1 cellular context compared by ENCODE assay signal in the genomic region with DNA sequence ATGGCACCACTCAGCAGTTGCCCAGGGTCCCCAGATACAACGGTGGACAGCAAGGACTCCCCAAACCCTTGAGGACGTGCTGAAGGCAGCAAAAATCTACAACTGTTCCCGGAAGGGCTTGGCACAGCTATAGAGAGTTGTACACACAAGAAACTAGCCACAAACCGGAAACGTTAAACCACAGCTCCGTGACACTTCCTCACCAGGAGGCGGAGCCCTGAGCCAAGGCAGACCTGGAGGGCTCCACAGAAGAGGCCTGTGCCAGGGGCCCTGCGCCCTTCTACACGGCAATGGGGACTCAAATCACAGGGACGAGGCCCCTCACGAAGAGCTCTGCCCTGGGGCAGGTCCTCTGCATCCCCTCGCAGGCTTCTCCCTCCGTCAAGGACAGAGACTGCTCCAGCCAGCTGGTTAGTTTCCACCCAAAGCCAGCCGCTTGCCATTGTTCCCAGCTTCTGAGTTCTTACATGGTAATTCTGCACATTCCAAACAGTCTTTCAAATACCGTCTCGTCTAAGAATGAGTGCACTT.
TF ChIP-seq lines count a peak whose summit lies in the region.

No MANE protein-coding gene starts in this region.

TF ChIP-seq in GM23338, 12 proteins besides CTCF, POLR2A, EP300 and RAD21 (continued from another document):
- TF ChIP-seq, protein P1, sequence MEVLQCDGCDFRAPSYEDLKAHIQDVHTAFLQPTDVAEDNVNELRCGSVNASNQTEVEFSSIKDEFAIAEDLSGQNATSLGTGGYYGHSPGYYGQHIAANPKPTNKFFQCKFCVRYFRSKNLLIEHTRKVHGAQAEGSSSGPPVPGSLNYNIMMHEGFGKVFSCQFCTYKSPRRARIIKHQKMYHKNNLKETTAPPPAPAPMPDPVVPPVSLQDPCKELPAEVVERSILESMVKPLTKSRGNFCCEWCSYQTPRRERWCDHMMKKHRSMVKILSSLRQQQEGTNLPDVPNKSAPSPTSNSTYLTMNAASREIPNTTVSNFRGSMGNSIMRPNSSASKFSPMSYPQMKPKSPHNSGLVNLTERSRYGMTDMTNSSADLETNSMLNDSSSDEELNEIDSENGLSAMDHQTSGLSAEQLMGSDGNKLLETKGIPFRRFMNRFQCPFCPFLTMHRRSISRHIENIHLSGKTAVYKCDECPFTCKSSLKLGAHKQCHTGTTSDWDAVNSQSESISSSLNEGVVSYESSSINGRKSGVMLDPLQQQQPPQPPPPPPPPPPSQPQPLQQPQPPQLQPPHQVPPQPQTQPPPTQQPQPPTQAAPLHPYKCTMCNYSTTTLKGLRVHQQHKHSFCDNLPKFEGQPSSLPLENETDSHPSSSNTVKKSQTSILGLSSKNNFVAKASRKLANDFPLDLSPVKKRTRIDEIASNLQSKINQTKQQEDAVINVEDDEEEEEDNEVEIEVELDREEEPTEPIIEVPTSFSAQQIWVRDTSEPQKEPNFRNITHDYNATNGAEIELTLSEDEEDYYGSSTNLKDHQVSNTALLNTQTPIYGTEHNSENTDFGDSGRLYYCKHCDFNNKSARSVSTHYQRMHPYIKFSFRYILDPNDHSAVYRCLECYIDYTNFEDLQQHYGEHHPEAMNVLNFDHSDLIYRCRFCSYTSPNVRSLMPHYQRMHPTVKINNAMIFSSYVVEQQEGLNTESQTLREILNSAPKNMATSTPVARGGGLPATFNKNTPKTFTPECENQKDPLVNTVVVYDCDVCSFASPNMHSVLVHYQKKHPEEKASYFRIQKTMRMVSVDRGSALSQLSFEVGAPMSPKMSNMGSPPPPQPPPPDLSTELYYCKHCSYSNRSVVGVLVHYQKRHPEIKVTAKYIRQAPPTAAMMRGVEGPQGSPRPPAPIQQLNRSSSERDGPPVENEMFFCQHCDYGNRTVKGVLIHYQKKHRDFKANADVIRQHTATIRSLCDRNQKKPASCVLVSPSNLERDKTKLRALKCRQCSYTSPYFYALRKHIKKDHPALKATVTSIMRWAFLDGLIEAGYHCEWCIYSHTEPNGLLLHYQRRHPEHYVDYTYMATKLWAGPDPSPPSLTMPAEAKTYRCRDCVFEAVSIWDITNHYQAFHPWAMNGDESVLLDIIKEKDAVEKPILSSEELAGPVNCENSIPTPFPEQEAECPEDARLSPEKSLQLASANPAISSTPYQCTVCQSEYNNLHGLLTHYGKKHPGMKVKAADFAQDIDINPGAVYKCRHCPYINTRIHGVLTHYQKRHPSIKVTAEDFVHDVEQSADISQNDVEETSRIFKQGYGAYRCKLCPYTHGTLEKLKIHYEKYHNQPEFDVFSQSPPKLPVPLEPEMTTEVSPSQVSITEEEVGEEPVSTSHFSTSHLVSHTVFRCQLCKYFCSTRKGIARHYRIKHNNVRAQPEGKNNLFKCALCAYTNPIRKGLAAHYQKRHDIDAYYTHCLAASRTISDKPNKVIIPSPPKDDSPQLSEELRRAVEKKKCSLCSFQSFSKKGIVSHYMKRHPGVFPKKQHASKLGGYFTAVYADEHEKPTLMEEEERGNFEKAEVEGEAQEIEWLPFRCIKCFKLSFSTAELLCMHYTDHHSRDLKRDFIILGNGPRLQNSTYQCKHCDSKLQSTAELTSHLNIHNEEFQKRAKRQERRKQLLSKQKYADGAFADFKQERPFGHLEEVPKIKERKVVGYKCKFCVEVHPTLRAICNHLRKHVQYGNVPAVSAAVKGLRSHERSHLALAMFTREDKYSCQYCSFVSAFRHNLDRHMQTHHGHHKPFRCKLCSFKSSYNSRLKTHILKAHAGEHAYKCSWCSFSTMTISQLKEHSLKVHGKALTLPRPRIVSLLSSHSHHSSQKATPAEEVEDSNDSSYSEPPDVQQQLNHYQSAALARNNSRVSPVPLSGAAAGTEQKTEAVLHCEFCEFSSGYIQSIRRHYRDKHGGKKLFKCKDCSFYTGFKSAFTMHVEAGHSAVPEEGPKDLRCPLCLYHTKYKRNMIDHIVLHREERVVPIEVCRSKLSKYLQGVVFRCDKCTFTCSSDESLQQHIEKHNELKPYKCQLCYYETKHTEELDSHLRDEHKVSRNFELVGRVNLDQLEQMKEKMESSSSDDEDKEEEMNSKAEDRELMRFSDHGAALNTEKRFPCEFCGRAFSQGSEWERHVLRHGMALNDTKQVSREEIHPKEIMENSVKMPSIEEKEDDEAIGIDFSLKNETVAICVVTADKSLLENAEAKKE (CRISPR knock-in tag; IDR thresholded peaks at IDR 0.05) = no peak
- TF ChIP-seq, protein P2, sequence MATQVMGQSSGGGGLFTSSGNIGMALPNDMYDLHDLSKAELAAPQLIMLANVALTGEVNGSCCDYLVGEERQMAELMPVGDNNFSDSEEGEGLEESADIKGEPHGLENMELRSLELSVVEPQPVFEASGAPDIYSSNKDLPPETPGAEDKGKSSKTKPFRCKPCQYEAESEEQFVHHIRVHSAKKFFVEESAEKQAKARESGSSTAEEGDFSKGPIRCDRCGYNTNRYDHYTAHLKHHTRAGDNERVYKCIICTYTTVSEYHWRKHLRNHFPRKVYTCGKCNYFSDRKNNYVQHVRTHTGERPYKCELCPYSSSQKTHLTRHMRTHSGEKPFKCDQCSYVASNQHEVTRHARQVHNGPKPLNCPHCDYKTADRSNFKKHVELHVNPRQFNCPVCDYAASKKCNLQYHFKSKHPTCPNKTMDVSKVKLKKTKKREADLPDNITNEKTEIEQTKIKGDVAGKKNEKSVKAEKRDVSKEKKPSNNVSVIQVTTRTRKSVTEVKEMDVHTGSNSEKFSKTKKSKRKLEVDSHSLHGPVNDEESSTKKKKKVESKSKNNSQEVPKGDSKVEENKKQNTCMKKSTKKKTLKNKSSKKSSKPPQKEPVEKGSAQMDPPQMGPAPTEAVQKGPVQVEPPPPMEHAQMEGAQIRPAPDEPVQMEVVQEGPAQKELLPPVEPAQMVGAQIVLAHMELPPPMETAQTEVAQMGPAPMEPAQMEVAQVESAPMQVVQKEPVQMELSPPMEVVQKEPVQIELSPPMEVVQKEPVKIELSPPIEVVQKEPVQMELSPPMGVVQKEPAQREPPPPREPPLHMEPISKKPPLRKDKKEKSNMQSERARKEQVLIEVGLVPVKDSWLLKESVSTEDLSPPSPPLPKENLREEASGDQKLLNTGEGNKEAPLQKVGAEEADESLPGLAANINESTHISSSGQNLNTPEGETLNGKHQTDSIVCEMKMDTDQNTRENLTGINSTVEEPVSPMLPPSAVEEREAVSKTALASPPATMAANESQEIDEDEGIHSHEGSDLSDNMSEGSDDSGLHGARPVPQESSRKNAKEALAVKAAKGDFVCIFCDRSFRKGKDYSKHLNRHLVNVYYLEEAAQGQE (IDR thresholded peaks at IDR 0.05; ENCODE audit: unreplicated experiment) = no peak
- TF ChIP-seq ZNF114 (CRISPR knock-in tag; IDR thresholded peaks at IDR 0.05) = no peak
- TF ChIP-seq POLR2AphosphoS5 (IDR thresholded peaks at IDR 0.05; ENCODE audit: low read depth) = no peak
- no peak for TF ChIP-seq JUNB (IDR thresholded peaks at IDR 0.05; ENCODE audit: unreplicated experiment)
TF ChIP-seq in GM23338: peak in this region for 0.
